ENCODE assay signal across 34 cellular contexts in genomic region chr4:27760176-27760575, GRCh38.
"Had no signal": no experiment of that assay in that cellular context is flagged by ENCODE, and none has a peak within 500 bp of the region (broad histone marks: within the 10 kb centered on the region; RNA-seq: fewer than 3 reads in every experiment).

No MANE protein-coding gene starts in this region.

- H3K27ac ChIP-seq: KMS-11, PC-9, RWPE1, SJCRH30, SK-N-MC had no signal

- H3K27me3 ChIP-seq: SJCRH30 had no signal

- H3K4me2 ChIP-seq: KMS-11, PC-9 had no signal

- FAIRE-seq: RCC 7860 had no signal

- H3K36me3 ChIP-seq: SJCRH30 had no signal

- H2AFZ ChIP-seq: PC-9 had no signal

- H3K4me3 ChIP-seq: PC-9, SJCRH30, SK-N-MC had no signal

- ATAC-seq: Panc1, Right ventricle myocardium inferior, SK-N-SH treated with all-trans-retinoic acid at 6 μM for 48 hours had no signal

- H3K9ac ChIP-seq: KMS-11 had no signal

- DNase-seq: Karpas-422, KBM-7, MM.1S, MV-4-11, NCI-H1092, NCI-H1105, NCI-H1417 treated with DMSO at 0.1 percent for 48 hours, NCI-H146, NCI-H1694, NCI-H187, NCI-H1930, NCI-H2029 treated with DMSO at 0.1 percent for 48 hours, NCI-H2081 treated with DMSO at 0.1 percent for 48 hours, NCI-H2107, NCI-H2171, NCI-H345, NCI-H446, NCI-H510A, NCI-H524, NCI-H526, NCI-H69, NCI-H748 treated with DMSO at 0.1 percent for 48 hours, NCI-H82, PC-9, SHP77, SIG-M5 had no signal
